ENCODE assay signal across 17 cellular contexts in genomic region chr1:182173791-182174190, GRCh38.
A peak's percentile ranks its signal among the peaks of the same experiment; 100 is the strongest.
DNase-seq lines count a peak whose midpoint lies in the region; ATAC-seq, FAIRE-seq and TF ChIP-seq lines count a peak whose summit lies in the region.
"Had no signal": no experiment of that assay in that cellular context is flagged by ENCODE, and none has a peak within 500 bp of the region (broad histone marks: within the 10 kb centered on the region; RNA-seq: fewer than 3 reads in every experiment).

No MANE protein-coding gene starts in this region.

- H3K27ac Mint-ChIP-seq in activated CD8-positive, alpha-beta T cell treated with anti-CD3 and anti-CD28 coated beads for 36 hours, result no peak overlapping the region
- H3K27ac Mint-ChIP-seq: activated naive CD8-positive, alpha-beta T cell treated with anti-CD3 and anti-CD28 coated beads, Interleukin-2, amount 50 U/mL, for 24 hours; natural killer cell had no signal

- CTCF ChIA-PET in activated CD8-positive, alpha-beta T cell treated with anti-CD3 and anti-CD28 coated beads for 36 hours (lab: Charles Lee), result interaction anchor here (0.6 to 2.5 kb wide), 2 partner anchors 30 to 593 kb away, joined by 3 to 12 read pairs; no protein-coding TSS in a partner anchor

- H3K36me3 ChIP-seq in MG63, result no peaks in the 10 kb centered on the region
- H3K36me3 ChIP-seq in right atrium auricular region, result no peaks in the 10 kb centered on the region
- no peaks in the 10 kb centered on the region for H3K36me3 ChIP-seq in gastrocnemius medialis
- H3K36me3 ChIP-seq in adrenal gland (replicated peaks in 1 of 2), result no peaks in the 10 kb centered on the region
- no peaks in the 10 kb centered on the region for H3K36me3 ChIP-seq in kidney (ENCODE audit: control insufficient read depth in 1 of 2, insufficient read depth in 2 of 2, low read length in 2 of 2)

- H3K4me1 ChIP-seq in right atrium auricular region (peaks cover 0 to 27% of the 10 kb centered on the region in 2 donors), gastrocnemius medialis (peaks cover 13 to 28% of the 10 kb centered on the region in 2 donors), adrenal gland (replicated peaks in 1 of 2) (peaks cover 3 to 7% of the 10 kb centered on the region in 2 donors), kidney (ENCODE audit: control insufficient read depth in 1 of 2, insufficient read depth in 1 of 2, low read depth in 1 of 2, low read length in 2 of 2) (no peaks in the 10 kb centered on the region)

- H3K9me3 Mint-ChIP-seq in activated CD8-positive, alpha-beta T cell treated with anti-CD3 and anti-CD28 coated beads for 36 hours, result no peaks in the 10 kb centered on the region
- H3K9me3 Mint-ChIP-seq: activated naive CD8-positive, alpha-beta T cell treated with anti-CD3 and anti-CD28 coated beads, Interleukin-2, amount 50 U/mL, for 24 hours had no signal

- POLR2A ChIA-PET in activated CD8-positive, alpha-beta T cell treated with anti-CD3 and anti-CD28 coated beads for 36 hours (lab: Charles Lee), result interaction anchor here (0.7 kb wide), 1 partner anchor 8 kb away, joined by 3 read pairs; no protein-coding TSS in a partner anchor

- peaks cover 7% of the 10 kb centered on the region for H3K4me1 Mint-ChIP-seq in activated CD8-positive, alpha-beta T cell treated with anti-CD3 and anti-CD28 coated beads for 36 hours (ENCODE audit: low read depth)
- H3K4me1 Mint-ChIP-seq: natural killer cell had no signal

- ATAC-seq in gastrocnemius medialis, result peak; percentile 86 to 89
- no peak for ATAC-seq in activated CD8-positive, alpha-beta T cell treated with anti-CD3 and anti-CD28 coated beads for 36 hours
- ATAC-seq: activated naive CD8-positive, alpha-beta T cell treated with anti-CD3 and anti-CD28 coated beads, Interleukin-2, amount 50 U/mL, for 24 hours; GM12878; natural killer cell had no signal

- H3K27me3 Mint-ChIP-seq in activated CD8-positive, alpha-beta T cell treated with anti-CD3 and anti-CD28 coated beads for 36 hours, result peaks cover 5% of the 10 kb centered on the region
- H3K27me3 Mint-ChIP-seq: activated naive CD8-positive, alpha-beta T cell treated with anti-CD3 and anti-CD28 coated beads, Interleukin-2, amount 50 U/mL, for 24 hours had no signal

- H3K27me3 ChIP-seq in MG63, result no peaks in the 10 kb centered on the region
- no peaks in the 10 kb centered on the region for H3K27me3 ChIP-seq in dorsolateral prefrontal cortex
- H3K27me3 ChIP-seq in right atrium auricular region, result no peaks in the 10 kb centered on the region
- no peaks in the 10 kb centered on the region for H3K27me3 ChIP-seq in gastrocnemius medialis
- no peaks in the 10 kb centered on the region for H3K27me3 ChIP-seq in adrenal gland

- H3K27ac ChIP-seq in dorsolateral prefrontal cortex, result peak overlapping the region in 40 of 59 donors; percentile 17 to 88 (median 72)
- peak overlapping the region; percentile 62 to 69 for H3K27ac ChIP-seq in right atrium auricular region
- peak overlapping the region; percentile 73 to 84 (median 78) for H3K27ac ChIP-seq in gastrocnemius medialis
- peak overlapping the region in 1 of 5 donors; percentile 36 for H3K27ac ChIP-seq in adrenal gland
- H3K27ac ChIP-seq in kidney (ENCODE audit: low read depth in 2 of 2, low read length in 2 of 2), result no peak overlapping the region

- in situ Hi-C loops in gastrocnemius medialis (cut with MboI; ENCODE audit: low sequenced_read_pairs in 4 of 4), result no loop called here

- H3K9me3 ChIP-seq in MG63, result no peaks in the 10 kb centered on the region
- H3K9me3 ChIP-seq in right atrium auricular region, result no peaks in the 10 kb centered on the region
- H3K9me3 ChIP-seq in gastrocnemius medialis, result no peaks in the 10 kb centered on the region
- no peaks in the 10 kb centered on the region for H3K9me3 ChIP-seq in adrenal gland (replicated peaks in 1 of 3)
- H3K9me3 ChIP-seq in kidney (ENCODE audit: control insufficient read depth in 1 of 2, low read length in 2 of 2), result no peaks in the 10 kb centered on the region

- intact Hi-C loops in dorsolateral prefrontal cortex (cut with DNase I) (no loop called here), gastrocnemius medialis (cut with DNase I; ENCODE audit: low total_unique reads) (loop anchor here (2.0 kb wide), 1 partner anchor 23 kb away; no protein-coding TSS in a partner anchor), adrenal gland (cut with DNase I) (no loop called here), kidney (cut with DNase I) (no loop called here)
- intact Hi-C loops in activated CD8-positive, alpha-beta T cell treated with anti-CD3 and anti-CD28 coated beads for 36 hours (cut with micrococcal nuclease), result no loop called here

- no peak overlapping the region for H3K9ac ChIP-seq in kidney (ENCODE audit: low read length in 2 of 2)

- WGBS in adrenal gland, 4 donors, result 50 to 64% (median 58%) methylated on average over 1 of the region's 1 CpG

- H3K4me3 ChIP-seq in MG63, result no peak overlapping the region
- H3K4me3 ChIP-seq in dorsolateral prefrontal cortex, result no peak overlapping the region
- H3K4me3 ChIP-seq in right atrium auricular region, result no peak overlapping the region
- no peak overlapping the region for H3K4me3 ChIP-seq in gastrocnemius medialis
- H3K4me3 ChIP-seq in adrenal gland, result no peak overlapping the region
- no peak overlapping the region for H3K4me3 ChIP-seq in kidney (ENCODE audit: low read length in 2 of 2)
- H3K4me3 ChIP-seq: GM12878 had no signal

- peak in 1 of 2 donors; percentile 63 for TF ChIP-seq POLR2A in gastrocnemius medialis (IDR thresholded peaks at IDR 0.05)
- no peak for TF ChIP-seq POLR2A in adrenal gland (IDR thresholded peaks at IDR 0.05)

- FAIRE-seq in kidney (lab: Jason Lieb, UNC), result no peak
- FAIRE-seq: GM12878 had no signal

- no peak overlapping the region for H3K4me3 Mint-ChIP-seq in activated CD8-positive, alpha-beta T cell treated with anti-CD3 and anti-CD28 coated beads for 36 hours
- H3K4me3 Mint-ChIP-seq: activated naive CD8-positive, alpha-beta T cell treated with anti-CD3 and anti-CD28 coated beads, Interleukin-2, amount 50 U/mL, for 24 hours; natural killer cell had no signal

- DNase-seq in MG63 (peak; percentile 71), dorsolateral prefrontal cortex (peak in 8 of 10 donors; percentile 46 to 85 (median 72)), right atrium auricular region (ENCODE audit: low spot score) (no peak), gastrocnemius medialis (peak; percentile 77 to 82), adrenal gland (no peak), kidney (no peak)
- no peak for DNase-seq in stimulated activated CD4-positive, alpha-beta T cell treated with anti-CD3 and anti-CD28 coated beads, Interleukin-2, amount 100 ng/mL, for 24 hours
- no peak for DNase-seq in activated CD8-positive, alpha-beta T cell treated with anti-CD3 and anti-CD28 coated beads for 36 hours
- DNase-seq: activated CD4-positive, alpha-beta T cell treated with anti-CD3 and anti-CD28 coated beads, Interleukin-2, amount 50 U/mL, for 48 hours; activated naive CD8-positive, alpha-beta T cell treated with anti-CD3 and anti-CD28 coated beads, Interleukin-2, amount 50 U/mL, for 24 hours; activated T-cell treated with anti-CD3 and anti-CD28 coated beads, Interleukin-2, amount 50 U/mL, for 48 hours; erythroblast; GOT3; natural killer cell; NCI-H510A treated with DMSO at 0.1 percent for 48 hours; stimulated activated CD4-positive, alpha-beta T cell treated with anti-CD3 and anti-CD28 coated beads, Interleukin-4, amount 100 ng/mL, for 1 hour had no signal

- TF ChIP-seq CTCF in dorsolateral prefrontal cortex (IDR thresholded peaks at IDR 0.05 in 54 of 56, conservative IDR thresholded peaks at IDR 0.05 in 2 of 56; ENCODE audit: low read depth in 1 of 56, partially characterized antibody in 56 of 56) (no peak), right atrium auricular region (IDR thresholded peaks at IDR 0.05) (no peak), gastrocnemius medialis (IDR thresholded peaks at IDR 0.05 in 4 of 5, conservative IDR thresholded peaks at IDR 0.05 in 1 of 5) (no peak), adrenal gland (IDR thresholded peaks at IDR 0.05) (no peak), kidney (IDR thresholded peaks at IDR 0.05; ENCODE audit: borderline replicate concordance, extremely low read depth, insufficient read depth) (no peak)
- no peak for TF ChIP-seq CTCF in activated CD8-positive, alpha-beta T cell treated with anti-CD3 and anti-CD28 coated beads for 36 hours (IDR thresholded peaks at IDR 0.05)

- no peaks in the 10 kb centered on the region for H3K36me3 Mint-ChIP-seq in activated CD8-positive, alpha-beta T cell treated with anti-CD3 and anti-CD28 coated beads for 36 hours (ENCODE audit: low read depth)
- H3K36me3 Mint-ChIP-seq: natural killer cell had no signal

Comparison
In these comparisons a context has a peak if more than half of its experiments do, and no peak if none do; other contexts are left out.
1. DNase-seq: peak in MG63 (single experiment), dorsolateral prefrontal cortex (8 of 10) and gastrocnemius medialis (2 of 2); none in right atrium auricular region (single experiment), stimulated activated CD4-positive, alpha-beta T cell treated with anti-CD3 and anti-CD28 coated beads, Interleukin-2, amount 100 ng/mL, for 24 hours (0 of 2), adrenal gland (0 of 7), activated CD8-positive, alpha-beta T cell treated with anti-CD3 and anti-CD28 coated beads for 36 hours (single experiment) and kidney (single experiment).
2. H3K27ac ChIP-seq: peak in dorsolateral prefrontal cortex (40 of 59), right atrium auricular region (2 of 2) and gastrocnemius medialis (4 of 4); none in kidney (0 of 2).